Comparison of ENCODE assay signal across 17 cellular contexts in genomic region chr17:4035081-4035680, GRCh38.
DNase-seq lines count a peak whose midpoint lies in the region; ATAC-seq and TF ChIP-seq lines count a peak whose summit lies in the region.
"Had no signal": no experiment of that assay in that cellular context is flagged by ENCODE, and none has a peak within 500 bp of the region (broad histone marks: within the 10 kb centered on the region; RNA-seq: fewer than 3 reads in every experiment).

No MANE protein-coding gene starts in this region.

- H3K4me3 ChIP-seq in osteoblast (ENCODE audit: insufficient read depth, low read length): no peak overlapping the region
- no peak overlapping the region for H3K4me3 ChIP-seq in naive thymus-derived CD4-positive, alpha-beta T cell (ENCODE audit: low read length)
- H3K4me3 ChIP-seq: BLaER1 had no signal

- TF ChIP-seq CTCF in HFFc6 (IDR thresholded peaks at IDR 0.05): peak; percentile 35
- TF ChIP-seq CTCF in WTC11 (IDR thresholded peaks at IDR 0.05): no peak
- TF ChIP-seq CTCF in osteoblast (IDR thresholded peaks at IDR 0.05; ENCODE audit: extremely low read depth, low read depth, low read length): peak; percentile 14

- intact Hi-C loops in naive thymus-derived CD4-positive, alpha-beta T cell (cut with micrococcal nuclease): no loop called here

- H3K27me3 ChIP-seq in osteoblast (ENCODE audit: insufficient read depth, low read length): no peaks in the 10 kb centered on the region
- H3K27me3 ChIP-seq in naive thymus-derived CD4-positive, alpha-beta T cell (ENCODE audit: control insufficient read depth in 2 of 2, insufficient read depth in 2 of 2, low read length in 2 of 2): no peaks in the 10 kb centered on the region
- H3K27me3 ChIP-seq: BLaER1 had no signal

- peaks cover under 1% of the 10 kb centered on the region; the same call in 1 of the 2 replicates for H3K9me3 Mint-ChIP-seq in HFFc6
- H3K9me3 Mint-ChIP-seq in WTC11: peaks cover under 1% of the 10 kb centered on the region
- H3K9me3 Mint-ChIP-seq in naive thymus-derived CD4-positive, alpha-beta T cell: peaks cover 0 to 2% (median 0%) of the 10 kb centered on the region in 11 donors
- H3K9me3 Mint-ChIP-seq: activated CD4-positive, alpha-beta T cell treated with anti-CD3 and anti-CD28 coated beads, Interleukin-2, amount 10 ng/mL, durations not matched to agents 24 days and 14 days; memory B cell had no signal

- DNase-seq in ELR (ENCODE audit: low read depth) (peak; percentile 9), HFFc6 (no peak), WTC11 (ENCODE audit: low spot score) (no peak), osteoblast (ENCODE audit: insufficient read length, low spot score, missing footprints) (no peak)
- no peak for DNase-seq in naive thymus-derived CD4-positive, alpha-beta T cell
- DNase-seq: activated CD4-positive, alpha-beta T cell treated with anti-CD3 and anti-CD28 coated beads, Interleukin-2, amount 10 ng/mL, durations not matched to agents 24 days and 14 days; amniotic stem cell; DMS79 treated with DMSO at 0.1 percent for 48 hours; NCI-H2171; right cardiac atrium had no signal

- H3K27ac ChIP-seq in osteoblast (ENCODE audit: low read depth, low read length): no peak overlapping the region
- no peak overlapping the region for H3K27ac ChIP-seq in naive thymus-derived CD4-positive, alpha-beta T cell (ENCODE audit: low read depth, low read length)
- H3K27ac ChIP-seq: BLaER1 had no signal

- no peak overlapping the region for H3K4me3 Mint-ChIP-seq in HFFc6
- no peak overlapping the region for H3K4me3 Mint-ChIP-seq in WTC11
- no peak overlapping the region for H3K4me3 Mint-ChIP-seq in naive thymus-derived CD4-positive, alpha-beta T cell
- H3K4me3 Mint-ChIP-seq: activated CD4-positive, alpha-beta T cell treated with anti-CD3 and anti-CD28 coated beads, Interleukin-2, amount 10 ng/mL, durations not matched to agents 24 days and 14 days; activated T-helper 1 cell treated with anti-CD3 and anti-CD28 coated beads, Interleukin-12 subunit alpha, Interleukin-12 subunit beta, Interleukin-2, Interleukin-4 antibody, amounts not matched to agents 30 ng/mL and 10 ng/mL and 1 ng/mL, durations not matched to agents 14 hours and 24 hours and 36 hours; memory B cell; neural crest cell had no signal

- no peak overlapping the region for H2AFZ ChIP-seq in osteoblast (ENCODE audit: low read length)

- H3K9me3 ChIP-seq in osteoblast (ENCODE audit: low read depth, low read length): no peaks in the 10 kb centered on the region
- H3K9me3 ChIP-seq in naive thymus-derived CD4-positive, alpha-beta T cell (ENCODE audit: control insufficient read depth in 2 of 3, low read length in 3 of 3): no peaks in the 10 kb centered on the region

- H3K36me3 Mint-ChIP-seq in HFFc6 (ENCODE audit: low read depth) (peaks cover 43% of the 10 kb centered on the region), WTC11 (peaks cover 37% of the 10 kb centered on the region)
- peaks cover 16 to 68% (median 31%) of the 10 kb centered on the region in 5 donors for H3K36me3 Mint-ChIP-seq in naive thymus-derived CD4-positive, alpha-beta T cell

- no peak overlapping the region for H3K4me2 ChIP-seq in osteoblast (ENCODE audit: insufficient read depth, low read length)
- H3K4me2 ChIP-seq: BLaER1 had no signal

- CTCF ChIA-PET in WTC11 (lab: Charles Lee): no interaction called here
- CTCF ChIA-PET in naive thymus-derived CD4-positive, alpha-beta T cell (lab: Charles Lee): no interaction called here

- peaks cover 59% of the 10 kb centered on the region for H3K36me3 ChIP-seq in osteoblast (ENCODE audit: insufficient read depth, low read length)
- peaks cover 24 to 77% (median 25%) of the 10 kb centered on the region in 3 experiments for H3K36me3 ChIP-seq in naive thymus-derived CD4-positive, alpha-beta T cell (ENCODE audit: control insufficient read depth in 2 of 3, insufficient read depth in 3 of 3, low read length in 3 of 3)

- H3K4me1 Mint-ChIP-seq in HFFc6 (ENCODE audit: low read depth) (no peaks in the 10 kb centered on the region), WTC11 (no peaks in the 10 kb centered on the region)
- peaks cover 0 to 2% (median 0%) of the 10 kb centered on the region in 7 donors for H3K4me1 Mint-ChIP-seq in naive thymus-derived CD4-positive, alpha-beta T cell
- H3K4me1 Mint-ChIP-seq: activated CD4-positive, alpha-beta T cell treated with anti-CD3 and anti-CD28 coated beads, Interleukin-2, amount 10 ng/mL, durations not matched to agents 24 days and 14 days; memory B cell; neural crest cell had no signal

- H3K27me3 Mint-ChIP-seq in HFFc6 (ENCODE audit: insufficient read depth): no peaks in the 10 kb centered on the region; the same call in 1 of the 2 replicates
- H3K27me3 Mint-ChIP-seq in WTC11 (ENCODE audit: low read depth): no peaks in the 10 kb centered on the region
- H3K27me3 Mint-ChIP-seq in naive thymus-derived CD4-positive, alpha-beta T cell: no peaks in the 10 kb centered on the region
- H3K27me3 Mint-ChIP-seq: activated CD4-positive, alpha-beta T cell treated with anti-CD3 and anti-CD28 coated beads, Interleukin-2, amount 10 ng/mL, durations not matched to agents 24 days and 14 days; memory B cell had no signal

- H3K4me1 ChIP-seq in osteoblast (ENCODE audit: insufficient read depth, low read length): no peaks in the 10 kb centered on the region
- H3K4me1 ChIP-seq in naive thymus-derived CD4-positive, alpha-beta T cell (ENCODE audit: control insufficient read depth in 2 of 2, insufficient read depth in 2 of 2, low read length in 2 of 2): no peaks in the 10 kb centered on the region
- H3K4me1 ChIP-seq: BLaER1 had no signal

- no peaks in the 10 kb centered on the region for H3K79me2 ChIP-seq in osteoblast (ENCODE audit: insufficient read depth, low read length)

- POLR2A ChIA-PET in WTC11 (lab: Charles Lee): interaction anchor here (0.7 kb wide), 1 partner anchor 63 kb away, joined by 4 read pairs; no protein-coding TSS in a partner anchor
- POLR2A ChIA-PET in naive thymus-derived CD4-positive, alpha-beta T cell (lab: Charles Lee): no interaction called here

- no peaks in the 10 kb centered on the region for H4K20me1 ChIP-seq in osteoblast (ENCODE audit: insufficient read depth, low read length)
- H4K20me1 ChIP-seq: BLaER1 had no signal

- ATAC-seq in WTC11 (no peak), HG03039 (IDR thresholded peaks at IDR 0.05; ENCODE audit: unreplicated experiment) (no peak), GM18867 (IDR thresholded peaks at IDR 0.05; ENCODE audit: unreplicated experiment) (no peak)
- no peak for ATAC-seq in naive thymus-derived CD4-positive, alpha-beta T cell
- ATAC-seq: right cardiac atrium, Right ventricle myocardium inferior had no signal

- H3K27ac Mint-ChIP-seq in HFFc6: no peak overlapping the region
- peak overlapping the region; percentile 9; the same call in 1 of the 2 replicates for H3K27ac Mint-ChIP-seq in WTC11
- peak overlapping the region in 4 of 9 donors; percentile 36 to 72 (median 54) for H3K27ac Mint-ChIP-seq in naive thymus-derived CD4-positive, alpha-beta T cell
- H3K27ac Mint-ChIP-seq: activated CD4-positive, alpha-beta T cell treated with anti-CD3 and anti-CD28 coated beads, Interleukin-2, amount 10 ng/mL, durations not matched to agents 24 days and 14 days; activated T-helper 1 cell treated with anti-CD3 and anti-CD28 coated beads, Interleukin-12 subunit alpha, Interleukin-12 subunit beta, Interleukin-2, Interleukin-4 antibody, amounts not matched to agents 30 ng/mL and 10 ng/mL and 1 ng/mL, durations not matched to agents 14 hours and 24 hours and 36 hours; memory B cell had no signal

TF ChIP-seq in WTC11, 78 proteins besides CTCF, POLR2A, EP300 and RAD21 (continues in another document):
- TF ChIP-seq AR (CRISPR knock-in tag; IDR thresholded peaks at IDR 0.05) (no peak), ZBTB43 (CRISPR knock-in tag; IDR thresholded peaks at IDR 0.05) (no peak)
